Comparison of ENCODE assay signal across 17 cellular contexts in genomic region chr3:125349055-125349454, GRCh38. TPM values are rescaled to one million over a fixed set of nuclear protein-coding genes. Genes with fewer than 3 reads are reported as not detected.
DNase-seq lines count a peak whose midpoint lies in the region; ATAC-seq and TF ChIP-seq lines count a peak whose summit lies in the region.
"Had no signal": no experiment of that assay in that cellular context is flagged by ENCODE, and none has a peak within 500 bp of the region (broad histone marks: within the 10 kb centered on the region; RNA-seq: fewer than 3 reads in every experiment).

No MANE protein-coding gene starts in this region.

- ATAC-seq in CD8-positive, alpha-beta T cell, result no peak
- no peak for ATAC-seq in naive thymus-derived CD8-positive, alpha-beta T cell
- ATAC-seq in GM18505 (IDR thresholded peaks at IDR 0.05; ENCODE audit: unreplicated experiment) (no peak), HG02759 (IDR thresholded peaks at IDR 0.05; ENCODE audit: unreplicated experiment) (no peak), HG03378 (IDR thresholded peaks at IDR 0.05; ENCODE audit: unreplicated experiment) (no peak)
- ATAC-seq in activated naive CD4-positive, alpha-beta T cell treated with anti-CD3 and anti-CD28 coated beads, Interleukin-2, amount 50 U/mL, for 72 hours, result no peak
- ATAC-seq: PC-3 had no signal

- no peaks in the 10 kb centered on the region for H3K36me3 ChIP-seq in CD8-positive, alpha-beta T cell (ENCODE audit: insufficient read depth, low read length)

- intact Hi-C loops in CD8-positive, alpha-beta T cell (cut with DNase I, micrococcal nuclease), result no loop called here

- no peaks in the 10 kb centered on the region for H3K27me3 Mint-ChIP-seq in CD8-positive, alpha-beta T cell (ENCODE audit: low read depth)
- no peaks in the 10 kb centered on the region for H3K27me3 Mint-ChIP-seq in IgD-negative memory B cell
- peaks cover 2% of the 10 kb centered on the region for H3K27me3 Mint-ChIP-seq in endothelial cell (ENCODE audit: unreplicated experiment)
- no peaks in the 10 kb centered on the region for H3K27me3 Mint-ChIP-seq in naive thymus-derived CD8-positive, alpha-beta T cell

- H3K4me3 ChIP-seq in CD8-positive, alpha-beta T cell (ENCODE audit: low read depth, low read length), result no peak overlapping the region

- no peak overlapping the region for H3K27ac ChIP-seq in CD8-positive, alpha-beta T cell (ENCODE audit: low read depth, low read length)
- H3K27ac ChIP-seq: HL-60, RWPE1 had no signal

- peaks cover 44% of the 10 kb centered on the region for H3K36me3 Mint-ChIP-seq in CD8-positive, alpha-beta T cell
- peaks cover 10% of the 10 kb centered on the region for H3K36me3 Mint-ChIP-seq in IgD-negative memory B cell
- peaks cover 2% of the 10 kb centered on the region for H3K36me3 Mint-ChIP-seq in endothelial cell (ENCODE audit: low read depth, unreplicated experiment)
- H3K36me3 Mint-ChIP-seq in naive thymus-derived CD8-positive, alpha-beta T cell, result peaks cover 23 to 38% (median 25%) of the 10 kb centered on the region in 3 donors
- peaks cover 26 to 55% of the 10 kb centered on the region in 2 donors for H3K36me3 Mint-ChIP-seq in activated naive CD4-positive, alpha-beta T cell treated with anti-CD3 and anti-CD28 coated beads, Interleukin-2, amount 50 U/mL, for 72 hours

- no peak overlapping the region for H3K4me3 Mint-ChIP-seq in CD8-positive, alpha-beta T cell
- H3K4me3 Mint-ChIP-seq in IgD-negative memory B cell, result peak overlapping the region in 3 of 4 donors; percentile 21 to 67 (median 61)
- no peak overlapping the region for H3K4me3 Mint-ChIP-seq in endothelial cell (ENCODE audit: unreplicated experiment)
- H3K4me3 Mint-ChIP-seq in naive thymus-derived CD8-positive, alpha-beta T cell, result peak overlapping the region in 8 of 10 donors; percentile 3 to 71 (median 42)

- CTCF ChIA-PET in CD8-positive, alpha-beta T cell (lab: Charles Lee), result no interaction called here

- H3K9me3 ChIP-seq in CD8-positive, alpha-beta T cell (ENCODE audit: low read length), result peaks cover 7% of the 10 kb centered on the region

- H3K27me3 ChIP-seq in CD8-positive, alpha-beta T cell (ENCODE audit: insufficient read depth, low read length), result no peaks in the 10 kb centered on the region

- H3K9me3 Mint-ChIP-seq in CD8-positive, alpha-beta T cell, result peaks cover 24% of the 10 kb centered on the region
- H3K9me3 Mint-ChIP-seq in IgD-negative memory B cell (peaks cover 4 to 12% (median 10%) of the 10 kb centered on the region in 3 donors), endothelial cell (ENCODE audit: unreplicated experiment) (no peaks in the 10 kb centered on the region)
- H3K9me3 Mint-ChIP-seq in naive thymus-derived CD8-positive, alpha-beta T cell, result peaks cover 5 to 28% (median 19%) of the 10 kb centered on the region in 9 donors
- H3K9me3 Mint-ChIP-seq in activated naive CD4-positive, alpha-beta T cell treated with anti-CD3 and anti-CD28 coated beads, Interleukin-2, amount 50 U/mL, for 72 hours, result peaks cover 16 to 29% of the 10 kb centered on the region in 2 donors

- no peak for DNase-seq in CD8-positive, alpha-beta T cell
- no peak for DNase-seq in endothelial cell (ENCODE audit: low spot score)
- DNase-seq in naive thymus-derived CD8-positive, alpha-beta T cell, result no peak
- no peak for DNase-seq in activated naive CD4-positive, alpha-beta T cell treated with anti-CD3 and anti-CD28 coated beads, Interleukin-2, amount 50 U/mL, for 72 hours (ENCODE audit: low spot score in 2 of 2)
- DNase-seq: DND-41, GF-D8, H7, MV-4-11, NCI-H1417, NCI-H1930, PC-3 had no signal

- H3K4me1 Mint-ChIP-seq in CD8-positive, alpha-beta T cell (ENCODE audit: low read depth), result peaks cover 74% of the 10 kb centered on the region
- peaks cover 50 to 65% (median 61%) of the 10 kb centered on the region in 3 donors for H3K4me1 Mint-ChIP-seq in IgD-negative memory B cell
- H3K4me1 Mint-ChIP-seq in endothelial cell (ENCODE audit: unreplicated experiment), result peaks cover 9% of the 10 kb centered on the region
- H3K4me1 Mint-ChIP-seq in naive thymus-derived CD8-positive, alpha-beta T cell, result peaks cover 38 to 89% (median 73%) of the 10 kb centered on the region in 4 donors

- no peak for TF ChIP-seq CTCF in CD8-positive, alpha-beta T cell (IDR thresholded peaks at IDR 0.05)
- TF ChIP-seq CTCF in endothelial cell (IDR thresholded peaks at IDR 0.05; ENCODE audit: unreplicated experiment), result no peak

- H3K4me1 ChIP-seq in CD8-positive, alpha-beta T cell (ENCODE audit: insufficient read depth, low read length), result peaks cover 15% of the 10 kb centered on the region

- no peak for TF ChIP-seq POLR2A in GM18505 (IDR thresholded peaks at IDR 0.05; ENCODE audit: borderline replicate concordance, extremely low read depth, insufficient read depth, insufficient read length)

- POLR2A ChIA-PET in CD8-positive, alpha-beta T cell (lab: Charles Lee), result interaction anchor here (1.5 kb wide), 1 partner anchor 8 kb away, joined by 6 read pairs; no protein-coding TSS in a partner anchor
- POLR2A ChIA-PET in naive thymus-derived CD8-positive, alpha-beta T cell (lab: Charles Lee), result no interaction called here

- H3K27ac Mint-ChIP-seq in CD8-positive, alpha-beta T cell, result peak overlapping the region; percentile 60
- peak overlapping the region in 2 of 3 donors; percentile 65 to 86 for H3K27ac Mint-ChIP-seq in IgD-negative memory B cell
- peak overlapping the region; percentile 84 for H3K27ac Mint-ChIP-seq in endothelial cell (ENCODE audit: unreplicated experiment)
- peak overlapping the region in 7 of 10 donors; percentile 23 to 77 (median 54) for H3K27ac Mint-ChIP-seq in naive thymus-derived CD8-positive, alpha-beta T cell
- H3K27ac Mint-ChIP-seq in activated naive CD4-positive, alpha-beta T cell treated with anti-CD3 and anti-CD28 coated beads, Interleukin-2, amount 50 U/mL, for 72 hours, result no peak overlapping the region

RNA-seq across cellular contexts. Expression of gene ZNF148, which starts 26.1 kb away (rescaled TPM):
- 10 to 100 TPM; 32.2 to 35.9 TPM for total RNA-seq in CD8-positive, alpha-beta T cell
- 54.5 TPM for polyA plus RNA-seq in IgD-negative memory B cell
- 34.3 TPM for total RNA-seq in endothelial cell (ENCODE audit: unreplicated experiment)
- 10 to 100 TPM; 62.5 to 67.1 TPM for total RNA-seq in naive thymus-derived CD8-positive, alpha-beta T cell
- 100 to 1,000 TPM in 1 of 3 donors, 10 to 100 TPM in 2; 80.7 to 100 (median 85.9) TPM for polyA plus RNA-seq in naive thymus-derived CD8-positive, alpha-beta T cell
- 10 to 100 TPM; 28.5 to 47.8 TPM for total RNA-seq in activated naive CD4-positive, alpha-beta T cell treated with anti-CD3 and anti-CD28 coated beads, Interleukin-2, amount 50 U/mL, for 72 hours

Comparison
In these comparisons a context has a peak if more than half of its experiments do, and no peak if none do; other contexts are left out.
1. H3K27ac Mint-ChIP-seq: peak in CD8-positive, alpha-beta T cell (single experiment), IgD-negative memory B cell (2 of 3), endothelial cell (single experiment) and naive thymus-derived CD8-positive, alpha-beta T cell (7 of 10); none in activated naive CD4-positive, alpha-beta T cell treated with anti-CD3 and anti-CD28 coated beads, Interleukin-2, amount 50 U/mL, for 72 hours (0 of 2).
2. H3K4me3 Mint-ChIP-seq: peak in IgD-negative memory B cell (3 of 4) and naive thymus-derived CD8-positive, alpha-beta T cell (8 of 10); none in CD8-positive, alpha-beta T cell (single experiment) and endothelial cell (single experiment).